ENCODE assay signal across 17 cellular contexts in genomic region chr12:51959211-51959610, GRCh38. TPM values are rescaled to one million over a fixed set of nuclear protein-coding genes. Genes with fewer than 3 reads are reported as not detected.
DNase-seq lines count a peak whose midpoint lies in the region; ATAC-seq and TF ChIP-seq lines count a peak whose summit lies in the region.
"Had no signal": no experiment of that assay in that cellular context is flagged by ENCODE, and none has a peak within 500 bp of the region (broad histone marks: within the 10 kb centered on the region; RNA-seq: fewer than 3 reads in every experiment).

No MANE protein-coding gene starts in this region.

- intact Hi-C loops in lower lobe of right lung (cut with DNase I), result no loop called here

- H3K27me3 ChIP-seq in lower lobe of right lung (ENCODE audit: low read depth) (no peaks in the 10 kb centered on the region), foreskin keratinocyte (no peaks in the 10 kb centered on the region)
- H3K27me3 ChIP-seq: SJCRH30 had no signal

- no peaks in the 10 kb centered on the region for H3K9me3 ChIP-seq in lower lobe of right lung
- H3K9me3 ChIP-seq: SJCRH30 had no signal

- TF ChIP-seq CTCF in epithelial cell of esophagus (IDR thresholded peaks at IDR 0.05; ENCODE audit: insufficient read depth, low read depth, low read length, missing control alignments) (no peak), type B pancreatic cell (conservative IDR thresholded peaks at IDR 0.05) (no peak), lower lobe of right lung (IDR thresholded peaks at IDR 0.05) (no peak), foreskin keratinocyte (conservative IDR thresholded peaks at IDR 0.05) (no peak)

- peak overlapping the region; percentile 3 for H3K4me3 Mint-ChIP-seq in type B pancreatic cell
- H3K4me3 Mint-ChIP-seq: activated naive CD4-positive, alpha-beta T cell treated with anti-CD3 and anti-CD28 coated beads, Interleukin-2, amount 50 U/mL, for 24 hours; naive B cell; stimulated activated naive CD8-positive, alpha-beta T cell treated with anti-CD3 and anti-CD28 coated beads, Interleukin-15, Interleukin-2, amounts not matched to agents 100 ng/mL and 50 ng/mL, for 24 hours had no signal

- H3K27ac ChIP-seq in lower lobe of right lung (no peak overlapping the region), foreskin keratinocyte (no peak overlapping the region)
- H3K27ac ChIP-seq: 22Rv1, SJCRH30 had no signal

- H3K4me1 ChIP-seq in lower lobe of right lung (peaks cover 63% of the 10 kb centered on the region), foreskin keratinocyte (peaks cover 30% of the 10 kb centered on the region)
- H3K4me1 ChIP-seq: SJCRH30 had no signal

- H3K27ac Mint-ChIP-seq in type B pancreatic cell, result peak overlapping the region; percentile 6
- H3K27ac Mint-ChIP-seq: activated naive CD4-positive, alpha-beta T cell treated with anti-CD3 and anti-CD28 coated beads, Interleukin-2, amount 50 U/mL, for 24 hours; stimulated activated naive CD8-positive, alpha-beta T cell treated with anti-CD3 and anti-CD28 coated beads, Interleukin-15, Interleukin-2, amounts not matched to agents 100 ng/mL and 50 ng/mL, for 24 hours had no signal

- ATAC-seq in lower lobe of right lung (no peak), foreskin keratinocyte (no peak)

- H3K4me1 Mint-ChIP-seq in type B pancreatic cell (ENCODE audit: unreplicated experiment), result peaks cover 55% of the 10 kb centered on the region

- H3K36me3 ChIP-seq in lower lobe of right lung, result peaks cover 3% of the 10 kb centered on the region

- H3K9me3 Mint-ChIP-seq in type B pancreatic cell, result no peaks in the 10 kb centered on the region
- H3K9me3 Mint-ChIP-seq: activated naive CD4-positive, alpha-beta T cell treated with anti-CD3 and anti-CD28 coated beads, Interleukin-2, amount 50 U/mL, for 24 hours; naive B cell; stimulated activated naive CD8-positive, alpha-beta T cell treated with anti-CD3 and anti-CD28 coated beads, Interleukin-15, Interleukin-2, amounts not matched to agents 100 ng/mL and 50 ng/mL, for 24 hours had no signal

- DNase-seq in DMS 273 (lab: John Stamatoyannopoulos, UW; ENCODE audit: unreplicated experiment), result peak; percentile 10
- no peak for DNase-seq in DMS 273 treated with DMSO at 0.1 percent for 48 hours (lab: John Stamatoyannopoulos, UW)
- DNase-seq in epithelial cell of esophagus (ENCODE audit: low read depth), result peak; percentile 20
- peak; percentile 23 to 48 for DNase-seq in lung microvascular endothelial cell (ENCODE audit: low read depth in 2 of 2)
- no peak for DNase-seq in type B pancreatic cell (ENCODE audit: extremely low spot score, unreplicated experiment)
- no peak for DNase-seq in lower lobe of right lung
- DNase-seq in activated naive CD4-positive, alpha-beta T cell (lab: John Stamatoyannopoulos, UW), result no peak
- DNase-seq in foreskin keratinocyte, result no peak
- DNase-seq: DMS153, foreskin melanocyte, MM.1S, naive B cell, NCI-H2171, SJCRH30 had no signal

- H3K4me3 ChIP-seq in epithelial cell of esophagus (ENCODE audit: low read length), result no peak overlapping the region
- no peak overlapping the region for H3K4me3 ChIP-seq in lower lobe of right lung
- H3K4me3 ChIP-seq: SJCRH30 had no signal

- peaks cover 13% of the 10 kb centered on the region for H3K36me3 Mint-ChIP-seq in type B pancreatic cell

- no peaks in the 10 kb centered on the region for H3K27me3 Mint-ChIP-seq in type B pancreatic cell
- H3K27me3 Mint-ChIP-seq: activated naive CD4-positive, alpha-beta T cell treated with anti-CD3 and anti-CD28 coated beads, Interleukin-2, amount 50 U/mL, for 24 hours; naive B cell; stimulated activated naive CD8-positive, alpha-beta T cell treated with anti-CD3 and anti-CD28 coated beads, Interleukin-15, Interleukin-2, amounts not matched to agents 100 ng/mL and 50 ng/mL, for 24 hours had no signal

RNA-seq across cellular contexts. Expression of gene ACVR1B, which starts 7.7 kb away (rescaled TPM):
- total RNA-seq in lung microvascular endothelial cell (8.5 and 15.1 TPM in 2 replicates), type B pancreatic cell (ENCODE audit: low replicate concordance) (36.0 and 36.1 TPM in 2 replicates), lower lobe of right lung (34.9 TPM), foreskin keratinocyte (14.0 and 14.3 TPM in 2 replicates)
- polyA plus RNA-seq in foreskin keratinocyte, result 7.3 and 7.4 TPM in 2 replicates

RNA-seq across cellular contexts. Expression of gene TAMALIN, which starts 47.5 kb away (rescaled TPM):
- 17.9 and 26.4 TPM in 2 replicates for total RNA-seq in lung microvascular endothelial cell
- 4.2 and 16.5 TPM in 2 replicates for total RNA-seq in type B pancreatic cell (ENCODE audit: low replicate concordance)
- 85.5 TPM for total RNA-seq in lower lobe of right lung
- total RNA-seq in foreskin keratinocyte, result 0.11 and 0.44 TPM in 2 replicates
- 0.12 and 0.15 TPM in 2 replicates for polyA plus RNA-seq in foreskin keratinocyte

RNA-seq across cellular contexts. Expression of gene ACVRL1, which starts 51.9 kb away (rescaled TPM):
- total RNA-seq in lung microvascular endothelial cell (293 and 393 TPM in 2 replicates), type B pancreatic cell (ENCODE audit: low replicate concordance) (0.46 and 0.95 TPM in 2 replicates), lower lobe of right lung (242 TPM), foreskin keratinocyte (not detected in 2 replicates)
- polyA plus RNA-seq in foreskin keratinocyte, result 0.03 and 0.04 TPM in 2 replicates

Comparison
In these comparisons a context has a peak if more than half of its experiments do, and no peak if none do; other contexts are left out.
1. DNase-seq: peak in DMS 273 (single experiment), epithelial cell of esophagus (single experiment) and lung microvascular endothelial cell (2 of 2); none in DMS 273 treated with DMSO at 0.1 percent for 48 hours (single experiment), type B pancreatic cell (single experiment), lower lobe of right lung (single experiment), activated naive CD4-positive, alpha-beta T cell (0 of 4) and foreskin keratinocyte (0 of 2).
2. RNA of gene ACVRL1, which starts 51.9 kb away (total RNA-seq): 293 to 393 TPM in lung microvascular endothelial cell and 242 TPM in lower lobe of right lung (single experiment); 0.46 to 0.95 TPM in type B pancreatic cell and not detected in foreskin keratinocyte; every median in the first group is over 100 times any median in the second.